8 cellular contexts compared by ENCODE assay signal in the genomic region with DNA sequence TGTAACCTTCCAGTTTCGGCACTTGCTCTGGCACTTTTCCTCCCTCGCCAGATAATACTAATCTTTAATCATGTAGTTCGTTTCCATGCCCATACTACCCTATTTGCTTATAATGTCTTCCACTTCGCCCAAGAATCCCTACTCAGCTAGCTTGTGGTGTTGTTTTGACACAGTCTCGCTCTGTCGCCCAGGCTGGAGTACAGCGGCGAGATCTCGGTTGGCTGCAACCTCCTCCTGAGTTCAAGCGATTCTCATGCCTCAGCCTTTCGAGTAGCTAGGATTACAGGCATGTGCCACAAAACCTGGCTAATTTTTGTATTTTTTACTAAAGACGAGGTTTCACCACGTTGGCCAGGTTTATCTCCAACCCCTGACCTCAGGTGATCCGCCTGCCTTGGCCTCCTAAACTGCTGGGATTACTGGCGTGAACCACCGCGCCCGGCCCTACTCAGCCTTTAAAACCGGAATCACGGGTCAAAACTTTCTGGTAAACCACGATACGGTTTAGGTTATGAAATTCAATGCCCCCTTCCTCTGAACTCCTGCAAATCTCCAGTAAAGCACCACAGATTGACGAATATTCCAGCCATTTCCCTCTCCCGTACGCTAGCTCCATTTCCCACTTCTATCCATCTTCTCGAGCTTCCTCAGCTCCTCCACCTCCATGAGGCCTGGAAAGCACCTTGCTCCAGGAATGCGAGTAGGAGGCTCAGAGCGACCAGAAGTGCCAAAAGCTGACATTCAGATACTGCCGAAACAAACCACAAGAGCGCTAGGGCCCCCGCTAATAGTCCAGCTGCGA. TPM values are rescaled to one million over a fixed set of nuclear protein-coding genes. Genes with fewer than 3 reads are reported as not detected.
DNase-seq lines count a peak whose midpoint lies in the region; ATAC-seq and TF ChIP-seq lines count a peak whose summit lies in the region.

No MANE protein-coding gene starts in this region.

- H3K27me3 ChIP-seq in DND-41 (ENCODE audit: insufficient read depth, low read length, poor library complexity) = no peaks in the 10 kb centered on the region
- H3K27me3 ChIP-seq in SJSA1 (replicated peaks) = no peaks in the 10 kb centered on the region
- no peaks in the 10 kb centered on the region for H3K27me3 ChIP-seq in psoas muscle (ENCODE audit: insufficient read depth in 3 of 3, low read length in 2 of 3)

- peaks cover 21% of the 10 kb centered on the region for H3K36me3 ChIP-seq in DND-41 (ENCODE audit: insufficient read depth, low read length)
- peaks cover 31% of the 10 kb centered on the region for H3K36me3 ChIP-seq in SJSA1
- peaks cover 0 to 31% of the 10 kb centered on the region in 2 donors for H3K36me3 ChIP-seq in psoas muscle (ENCODE audit: insufficient read depth in 1 of 2, low read depth in 1 of 2)

- H3K9ac ChIP-seq in DND-41 (ENCODE audit: low read depth, low read length) = peak overlapping the region; percentile 73

- H2AFZ ChIP-seq in DND-41 (ENCODE audit: low read depth, low read length) = peak overlapping the region; percentile 64

- H3K27ac ChIP-seq in DND-41 (ENCODE audit: low read length) (peak overlapping the region; percentile 93), SJSA1 (peak overlapping the region; percentile 88), psoas muscle (peak overlapping the region; percentile 98)

- no peak for TF ChIP-seq CTCF in DND-41 (IDR thresholded peaks at IDR 0.05; ENCODE audit: borderline replicate concordance, extremely low read depth, low read length, poor library complexity, severe bottlenecking)
- no peak for TF ChIP-seq CTCF in psoas muscle (IDR thresholded peaks at IDR 0.05)

- ATAC-seq in DND-41 (ENCODE audit: insufficient read depth, low read depth) (no peak), GM21825 (IDR thresholded peaks at IDR 0.05; ENCODE audit: unreplicated experiment) (peak; percentile 13), psoas muscle (peak in 2 of 4 donors; percentile 2 to 16), GM19467 (IDR thresholded peaks at IDR 0.05; ENCODE audit: unreplicated experiment) (no peak)
- no peak for ATAC-seq in activated CD4-positive, CD25-positive, alpha-beta regulatory T cell treated with anti-CD3 and anti-CD28 coated beads, Interleukin-2, amount 50 U/mL, for 24 hours

- peaks cover 17% of the 10 kb centered on the region; the same call in 1 of the 2 replicates for H4K20me1 ChIP-seq in DND-41 (ENCODE audit: insufficient read depth, low read length)

- DNase-seq in DND-41 = peak; percentile 35
- no peak for DNase-seq in SJSA1 (ENCODE audit: low read depth in 1 of 2, low spot score in 2 of 2)
- peak; percentile 17 for DNase-seq in fibroblast of peridontal ligament (ENCODE audit: extremely low read depth)
- no peak for DNase-seq in psoas muscle
- DNase-seq in inferior parietal cortex (ENCODE audit: extremely low spot score) = no peak

- H3K9me3 ChIP-seq in DND-41 (ENCODE audit: insufficient read depth, low read length, severe bottlenecking) = no peaks in the 10 kb centered on the region
- H3K9me3 ChIP-seq in SJSA1 (replicated peaks) = no peaks in the 10 kb centered on the region
- no peaks in the 10 kb centered on the region for H3K9me3 ChIP-seq in psoas muscle

- 25 to 29% (median 25%) methylated on average over 32 of the region's 32 CpGs for WGBS in psoas muscle, 3 donors

- intact Hi-C loops in psoas muscle (cut with DNase I) = loop anchor here in 1 of 2 donors (10.0 kb wide), 1 partner anchor 169 kb away; no protein-coding TSS in a partner anchor

- peaks cover 51% of the 10 kb centered on the region for H3K79me2 ChIP-seq in DND-41 (ENCODE audit: insufficient read depth, low read length)

- H3K4me1 ChIP-seq in DND-41 (ENCODE audit: insufficient read depth, low read length) (peaks cover 33% of the 10 kb centered on the region), SJSA1 (replicated peaks) (peaks cover 11% of the 10 kb centered on the region), psoas muscle (peaks cover 15% of the 10 kb centered on the region)

- H3K4me3 ChIP-seq in DND-41 (ENCODE audit: low read depth in 1 of 2, low read length in 2 of 2) = peak overlapping the region; percentile 28 to 66; a peak in 3 of 4 replicates
- peak overlapping the region; percentile 88 for H3K4me3 ChIP-seq in SJSA1
- peak overlapping the region; percentile 85 for H3K4me3 ChIP-seq in psoas muscle

- H3K4me2 ChIP-seq in DND-41 (ENCODE audit: insufficient read depth, low read length) = peak overlapping the region; percentile 78

RNA-seq across cellular contexts. Expression of gene RAD51, which starts 0.9 kb away (rescaled TPM):
- 32.3 and 33.3 TPM in 2 replicates for total RNA-seq in SJSA1 (2014; rRNA removed; shearing (Covaris generic))
- total RNA-seq in psoas muscle = 1 to 10 TPM in 1 of 4 donors, under 1 TPM in 3; 0.41 to 1.5 (median 0.56) TPM
- polyA plus RNA-seq in psoas muscle = under 1 TPM; 0.29 to 0.93 (median 0.90) TPM

Comparison
In these comparisons a context has a peak if more than half of its experiments do, and no peak if none do; other contexts are left out.
1. DNase-seq: peak in DND-41 (single experiment) and fibroblast of peridontal ligament (single experiment); none in SJSA1 (0 of 2), psoas muscle (0 of 2) and inferior parietal cortex (single experiment).
2. RNA of gene RAD51, which starts 0.9 kb away (total RNA-seq): 32.3 to 33.3 TPM in SJSA1; 0.41 to 1.5 TPM in psoas muscle; every median in the first group is over 10 times any median in the second.
3. Peak in every context shown above with its lines, with median percentiles within 50 percentile points of each other: H3K27ac ChIP-seq and H3K4me3 ChIP-seq.